ENCODE assay signal across 20 cellular contexts in genomic region chrY:19011605-19012031, GRCh38.
A peak's percentile ranks its signal among the peaks of the same experiment; 100 is the strongest.
DNase-seq lines count a peak whose midpoint lies in the region; ATAC-seq and FAIRE-seq lines count a peak whose summit lies in the region.
"Had no signal": no experiment of that assay in that cellular context is flagged by ENCODE, and none has a peak within 500 bp of the region (broad histone marks: within the 10 kb centered on the region; RNA-seq: fewer than 3 reads in every experiment).

No MANE protein-coding gene starts in this region.

- peak; percentile 28 for DNase-seq in activated naive CD4-positive, alpha-beta T cell treated with anti-CD3 and anti-CD28 coated beads for 36 hours
- no peak for DNase-seq in activated naive CD4-positive, alpha-beta T cell treated with Interleukin-2 at 50 U/mL for 16 hours
- DNase-seq in activated naive CD8-positive, alpha-beta T cell treated with anti-CD3 and anti-CD28 coated beads, Interleukin-2, amount 50 U/mL, for 24 hours: no peak
- DNase-seq in small intestine (peak; percentile 15), NAMALWA (ENCODE audit: low spot score) (no peak)
- DNase-seq in activated CD4-positive, CD25-positive, alpha-beta regulatory T cell treated with anti-CD3 and anti-CD28 coated beads, Interleukin-2, amount 50 U/mL, for 72 hours: no peak
- DNase-seq in stimulated activated CD4-positive, alpha-beta T cell treated with anti-CD3 and anti-CD28 coated beads, Interleukin-4, amount 100 ng/mL, for 1 hour: no peak
- DNase-seq: dermis blood vessel endothelial cell; HFFc6; kidney; naive thymus-derived CD4-positive, alpha-beta T cell; NCI-H510A treated with DMSO at 0.1 percent for 48 hours; ovary; right cardiac atrium; T-helper 9 cell had no signal

- H3K27me3 ChIP-seq in small intestine (ENCODE audit: control insufficient read depth in 2 of 2, insufficient read depth in 2 of 2, low read length in 2 of 2): no peaks in the 10 kb centered on the region
- H3K27me3 ChIP-seq: ovary had no signal

- intact Hi-C loops in activated naive CD4-positive, alpha-beta T cell treated with anti-CD3 and anti-CD28 coated beads for 36 hours (cut with micrococcal nuclease): loop anchor here (2.0 kb wide), 1 partner anchor 65 kb away; no protein-coding TSS in a partner anchor

- CTCF ChIA-PET in activated naive CD4-positive, alpha-beta T cell treated with anti-CD3 and anti-CD28 coated beads for 36 hours (lab: Charles Lee): no interaction called here

- no peaks in the 10 kb centered on the region for H3K4me1 ChIP-seq in small intestine (ENCODE audit: control insufficient read depth in 2 of 2, insufficient read depth in 1 of 2, low read depth in 1 of 2, low read length in 1 of 2)

- no peak overlapping the region for H3K4me3 Mint-ChIP-seq in activated naive CD4-positive, alpha-beta T cell treated with anti-CD3 and anti-CD28 coated beads for 36 hours
- no peak overlapping the region for H3K4me3 Mint-ChIP-seq in activated naive CD8-positive, alpha-beta T cell treated with anti-CD3 and anti-CD28 coated beads, Interleukin-2, amount 50 U/mL, for 24 hours
- H3K4me3 Mint-ChIP-seq: HFFc6; memory B cell; naive thymus-derived CD4-positive, alpha-beta T cell; WTC11 had no signal

- H3K36me3 ChIP-seq in small intestine (ENCODE audit: control insufficient read depth in 2 of 2, insufficient read depth in 2 of 2, low read length in 2 of 2): no peaks in the 10 kb centered on the region
- H3K36me3 ChIP-seq: ovary had no signal

- no peaks in the 10 kb centered on the region for H3K9me3 ChIP-seq in small intestine (ENCODE audit: control insufficient read depth, low read depth)
- H3K9me3 ChIP-seq: ovary had no signal

- H3K27me3 Mint-ChIP-seq in activated naive CD4-positive, alpha-beta T cell treated with anti-CD3 and anti-CD28 coated beads for 36 hours (ENCODE audit: low read depth): no peaks in the 10 kb centered on the region
- no peaks in the 10 kb centered on the region for H3K27me3 Mint-ChIP-seq in activated naive CD8-positive, alpha-beta T cell treated with anti-CD3 and anti-CD28 coated beads, Interleukin-2, amount 50 U/mL, for 24 hours
- H3K27me3 Mint-ChIP-seq: memory B cell; naive thymus-derived CD4-positive, alpha-beta T cell had no signal

- peaks cover 2% of the 10 kb centered on the region for H3K9me3 Mint-ChIP-seq in activated naive CD4-positive, alpha-beta T cell treated with anti-CD3 and anti-CD28 coated beads for 36 hours
- H3K9me3 Mint-ChIP-seq in activated naive CD8-positive, alpha-beta T cell treated with anti-CD3 and anti-CD28 coated beads, Interleukin-2, amount 50 U/mL, for 24 hours: no peaks in the 10 kb centered on the region
- H3K9me3 Mint-ChIP-seq: HFFc6 had no signal

- no peak overlapping the region for H3K4me3 ChIP-seq in small intestine (ENCODE audit: low read depth in 1 of 2, low read length in 2 of 2)
- H3K4me3 ChIP-seq: ovary had no signal

- H3K27ac Mint-ChIP-seq in activated naive CD4-positive, alpha-beta T cell treated with anti-CD3 and anti-CD28 coated beads for 36 hours: no peak overlapping the region
- H3K27ac Mint-ChIP-seq in activated naive CD8-positive, alpha-beta T cell treated with anti-CD3 and anti-CD28 coated beads, Interleukin-2, amount 50 U/mL, for 24 hours: no peak overlapping the region
- H3K27ac Mint-ChIP-seq: HFFc6; memory B cell; naive thymus-derived CD4-positive, alpha-beta T cell; WTC11 had no signal

- peaks cover 5% of the 10 kb centered on the region for H3K36me3 Mint-ChIP-seq in activated naive CD4-positive, alpha-beta T cell treated with anti-CD3 and anti-CD28 coated beads for 36 hours (ENCODE audit: low read depth)
- H3K36me3 Mint-ChIP-seq in activated naive CD8-positive, alpha-beta T cell treated with anti-CD3 and anti-CD28 coated beads, Interleukin-2, amount 50 U/mL, for 24 hours (ENCODE audit: low read depth): peaks cover 3% of the 10 kb centered on the region
- H3K36me3 Mint-ChIP-seq: memory B cell had no signal

- H3K4me1 Mint-ChIP-seq in activated naive CD4-positive, alpha-beta T cell treated with anti-CD3 and anti-CD28 coated beads for 36 hours (ENCODE audit: low read depth): peaks cover 19% of the 10 kb centered on the region
- peaks cover 19% of the 10 kb centered on the region for H3K4me1 Mint-ChIP-seq in activated naive CD8-positive, alpha-beta T cell treated with anti-CD3 and anti-CD28 coated beads, Interleukin-2, amount 50 U/mL, for 24 hours

- H3K27ac ChIP-seq in small intestine (ENCODE audit: low read depth in 1 of 2, low read length in 1 of 2): no peak overlapping the region
- H3K27ac ChIP-seq: ovary had no signal

- ATAC-seq in HG02938 (IDR thresholded peaks at IDR 0.05; ENCODE audit: unreplicated experiment): peak; percentile 77
- peak; percentile 86 for ATAC-seq in activated naive CD8-positive, alpha-beta T cell treated with anti-CD3 and anti-CD28 coated beads, Interleukin-2, amount 50 U/mL, for 24 hours
- ATAC-seq: naive thymus-derived CD4-positive, alpha-beta T cell; SK-N-SH treated with all-trans-retinoic acid at 6 μM for 48 hours; WTC11 had no signal

- no peak for FAIRE-seq in small intestine (lab: Jason Lieb, UNC)
- FAIRE-seq: GM18507, kidney had no signal

- 8 to 34% methylated on average over 3 of the region's 3 CpGs; no CpG with 5 or more reads in 1 of the 3 donors for WGBS in small intestine, 3 donors

Comparison
In these comparisons a context has a peak if more than half of its experiments do, and no peak if none do; other contexts are left out.
1. DNase-seq: peak in activated naive CD4-positive, alpha-beta T cell treated with anti-CD3 and anti-CD28 coated beads for 36 hours (single experiment) and small intestine (single experiment); none in activated naive CD4-positive, alpha-beta T cell treated with Interleukin-2 at 50 U/mL for 16 hours (single experiment), activated naive CD8-positive, alpha-beta T cell treated with anti-CD3 and anti-CD28 coated beads, Interleukin-2, amount 50 U/mL, for 24 hours (single experiment), NAMALWA (single experiment), activated CD4-positive, CD25-positive, alpha-beta regulatory T cell treated with anti-CD3 and anti-CD28 coated beads, Interleukin-2, amount 50 U/mL, for 72 hours (single experiment) and stimulated activated CD4-positive, alpha-beta T cell treated with anti-CD3 and anti-CD28 coated beads, Interleukin-4, amount 100 ng/mL, for 1 hour (single experiment).